In genomic region chr2:238101891-238102841, GRCh38 we compare ENCODE assay signal across 18 cellular contexts. TPM values are rescaled to one million over a fixed set of nuclear protein-coding genes. Genes with fewer than 3 reads are reported as not detected.
A peak's percentile ranks its signal among the peaks of the same experiment; 100 is the strongest.
DNase-seq lines count a peak whose midpoint lies in the region; ATAC-seq, FAIRE-seq and TF ChIP-seq lines count a peak whose summit lies in the region.
"Had no signal": no experiment of that assay in that cellular context is flagged by ENCODE, and none has a peak within 500 bp of the region (broad histone marks: within the 10 kb centered on the region; RNA-seq: fewer than 3 reads in every experiment).

No MANE protein-coding gene starts in this region.

- DNase-seq in SK-N-SH (peak; percentile 52), HepG2 (ENCODE audit: low spot score) (no peak), testis (peak; percentile 6), activated gamma-delta T cell (lab: John Stamatoyannopoulos, UW) (no peak), MG63 (no peak)
- peak; percentile 54 for DNase-seq in activated CD8-positive, alpha-beta memory T cell treated with anti-CD3 and anti-CD28 coated beads for 24 hours
- DNase-seq: activated CD4-positive, alpha-beta T cell treated with anti-CD3 and anti-CD28 coated beads, Interleukin-2, amount 10 ng/mL, durations not matched to agents 24 days and 14 days; esophagus squamous epithelium; HFFc6; KG1; T-helper 2 cell had no signal

- no peak overlapping the region for H3K27ac ChIP-seq in SK-N-SH (ENCODE audit: low read depth in 2 of 2, low read length in 1 of 2)
- no peak overlapping the region for H3K27ac ChIP-seq in HepG2 (ENCODE audit: extremely low read length, insufficient read depth, low read length)
- H3K27ac ChIP-seq in testis: no peak overlapping the region
- H3K27ac ChIP-seq: A549, dorsolateral prefrontal cortex, esophagus squamous epithelium had no signal

- H3K9me2 ChIP-seq in SK-N-SH: no peaks in the 10 kb centered on the region

- H2AFZ ChIP-seq in SK-N-SH (ENCODE audit: low read depth) (no peak overlapping the region), HepG2 (ENCODE audit: low read length) (no peak overlapping the region)

- no peak for TF ChIP-seq EP300 in SK-N-SH (IDR thresholded peaks at IDR 0.05; ENCODE audit: borderline replicate concordance in 1 of 2, low read depth in 1 of 2, low read length in 1 of 2)
- TF ChIP-seq EP300 in HepG2 (IDR thresholded peaks at IDR 0.05; ENCODE audit: low read depth in 2 of 2, low read length in 2 of 2): no peak
- no peak for TF ChIP-seq EP300 in HepG2 (CRISPR knock-in tag; IDR thresholded peaks at IDR 0.05; ENCODE audit: borderline replicate concordance)

- WGBS in SK-N-SH (ENCODE audit: low lambda C conversion rate): 90% methylated on average over 16 of the region's 30 CpGs
- WGBS in HepG2 (ENCODE audit: low lambda C conversion rate): 39% methylated on average over 21 of the region's 30 CpGs
- WGBS in testis, 2 donors: 85 to 92% methylated on average over 11 to 29 of the region's 30 CpGs

- CTCF ChIA-PET in SK-N-SH (lab: Yijun Ruan, JAX) (interaction anchor here (1.1 to 1.4 kb wide), 2 partner anchors 29 to 161 kb away, joined by 3 to 4 read pairs; no protein-coding TSS in a partner anchor), HepG2 (lab: Yijun Ruan, JAX; ENCODE audit: low intra/inter-chr PET ratio, low total read pairs) (no interaction called here)

- H3K27me3 ChIP-seq in SK-N-SH (ENCODE audit: insufficient read depth) (no peaks in the 10 kb centered on the region), HepG2 (ENCODE audit: control insufficient read depth in 1 of 2, insufficient read depth in 2 of 2, low read length in 2 of 2) (peaks cover 6 to 46% of the 10 kb centered on the region in 2 experiments), testis (no peaks in the 10 kb centered on the region), MG63 (no peaks in the 10 kb centered on the region)
- H3K27me3 ChIP-seq: dorsolateral prefrontal cortex had no signal

- TF ChIP-seq POLR2A in HepG2 (IDR thresholded peaks at IDR 0.05; ENCODE audit: insufficient read depth in 1 of 2, low read depth in 2 of 2, low read length in 2 of 2) (no peak), testis (IDR thresholded peaks at IDR 0.05) (no peak)

- in situ Hi-C loops in HepG2 (cut with HindIII; ENCODE audit: extremely low pct_ligation_motif_present, low pct_unique_long_range_greater_than_20kb): no loop called here

- H3K9ac ChIP-seq in SK-N-SH (no peak overlapping the region), HepG2 (ENCODE audit: insufficient read depth, low read depth, low read length) (no peak overlapping the region)

- H3K4me3 ChIP-seq in SK-N-SH (ENCODE audit: low read depth in 2 of 2, low read length in 1 of 2) (no peak overlapping the region), HepG2 (replicated peaks in 1 of 3; ENCODE audit: insufficient read depth in 1 of 3, low read depth in 2 of 3, low read length in 3 of 3) (no peak overlapping the region), testis (no peak overlapping the region), MG63 (no peak overlapping the region)
- H3K4me3 ChIP-seq: A549, dorsolateral prefrontal cortex, esophagus squamous epithelium had no signal

- H3K79me2 ChIP-seq in SK-N-SH (ENCODE audit: insufficient read depth): no peaks in the 10 kb centered on the region
- no peaks in the 10 kb centered on the region for H3K79me2 ChIP-seq in HepG2 (ENCODE audit: insufficient read depth, low read length)

- no peak for TF ChIP-seq RAD21 in SK-N-SH (IDR thresholded peaks at IDR 0.05; ENCODE audit: low read length)
- no peak for TF ChIP-seq RAD21 in HepG2 (CRISPR knock-in tag; IDR thresholded peaks at IDR 0.05)

- POLR2A ChIA-PET in SK-N-SH (lab: Yijun Ruan, JAX): no interaction called here
- POLR2A ChIA-PET in HepG2 (lab: Yijun Ruan, JAX): interaction anchor here (1.3 kb wide), 1 partner anchor 41 kb away, joined by 4 read pairs; the partner anchor contains the start of gene SCLY

- H3K36me3 ChIP-seq in SK-N-SH (replicated peaks in 1 of 2; ENCODE audit: control insufficient read depth in 1 of 2, insufficient read depth in 2 of 2, low read length in 1 of 2): no peaks in the 10 kb centered on the region
- no peaks in the 10 kb centered on the region for H3K36me3 ChIP-seq in HepG2 (replicated peaks in 1 of 2; ENCODE audit: control insufficient read depth in 1 of 2, insufficient read depth in 2 of 2, low read length in 2 of 2)
- no peaks in the 10 kb centered on the region for H3K36me3 ChIP-seq in testis (ENCODE audit: low read depth, missing control alignments)
- no peaks in the 10 kb centered on the region for H3K36me3 ChIP-seq in MG63
- H3K36me3 ChIP-seq: esophagus squamous epithelium had no signal

- BruUV-seq in HepG2 (replicated peaks; lab: Mats Ljungman, UMichigan): no TSS peak

- H3K9me3 ChIP-seq in SK-N-SH (no peaks in the 10 kb centered on the region), HepG2 (ENCODE audit: low read length) (no peaks in the 10 kb centered on the region), testis (no peaks in the 10 kb centered on the region), MG63 (no peaks in the 10 kb centered on the region)
- H3K9me3 ChIP-seq: A549, esophagus squamous epithelium had no signal

- ATAC-seq in SK-N-SH treated with all-trans-retinoic acid at 6 μM for 48 hours (no peak), HepG2 (peak; percentile 1; the same call in 2 of the 3 replicates), GM19023 (IDR thresholded peaks at IDR 0.05; ENCODE audit: unreplicated experiment) (no peak)
- ATAC-seq: A549; CD8-positive, alpha-beta T cell had no signal

- H3K4me1 ChIP-seq in SK-N-SH (ENCODE audit: control insufficient read depth in 1 of 2, insufficient read depth in 2 of 2, low read depth in 1 of 2, low read length in 1 of 2) (peaks cover 3 to 9% of the 10 kb centered on the region in 2 experiments; a peak in 2 of 4 replicates), HepG2 (ENCODE audit: insufficient read depth, low read length) (peaks cover 33% of the 10 kb centered on the region), testis (no peaks in the 10 kb centered on the region)
- H3K4me1 ChIP-seq: A549 had no signal

- H3F3A ChIP-seq in SK-N-SH (replicated peaks; ENCODE audit: insufficient read depth): no peaks in the 10 kb centered on the region

- TF ChIP-seq CTCF in SK-N-SH (IDR thresholded peaks at IDR 0.05) (no peak), HepG2 (CRISPR knock-in tag; IDR thresholded peaks at IDR 0.05) (peak; percentile 38), testis (IDR thresholded peaks at IDR 0.05) (no peak)

- intact Hi-C loops in HepG2 (cut with micrococcal nuclease; ENCODE audit: unreplicated experiment): no loop called here
- intact Hi-C loops in testis (cut with DNase I; ENCODE audit: low total_unique reads): no loop called here

- H4K20me1 ChIP-seq in SK-N-SH (ENCODE audit: insufficient read depth) (no peaks in the 10 kb centered on the region), HepG2 (ENCODE audit: insufficient read depth, low read length) (no peaks in the 10 kb centered on the region)

- FAIRE-seq in HepG2 (lab: Jason Lieb, UNC): no peak
- FAIRE-seq: A549, G401.6 had no signal

- H3K4me2 ChIP-seq in SK-N-SH: no peak overlapping the region
- no peak overlapping the region for H3K4me2 ChIP-seq in HepG2 (ENCODE audit: low read depth, low read length)
- H3K4me2 ChIP-seq: A549 had no signal

RNA-seq across cellular contexts. Expression of gene ESPNL, which starts 2.0 kb away (rescaled TPM):
- polyA plus RNA-seq in SK-N-SH (2012; rRNA removed) (0.03 and 0.05 TPM in 2 replicates), HepG2 (2011; rRNA removed) (0.42 and 0.45 TPM in 2 replicates), testis (ENCODE audit: insufficient read depth, low read depth, low replicate concordance) (2.1 TPM)
- not detected in 2 replicates for polyA plus RNA-seq in SK-N-SH (2012; cell fraction: cytosol; rRNA removed)
- polyA plus RNA-seq in SK-N-SH (2012; cell fraction: nucleus; rRNA removed): 0.07 and 0.08 TPM in 2 replicates
- total RNA-seq in HepG2 (2016; rRNA removed; fragmentation: Illumina TruSeq; extraction: Trizol) (0.35 and 0.80 TPM in 2 replicates), testis (1 to 10 TPM; 2.8 to 7.5 TPM)
- 0.09 TPM in 1 of 2 replicates, not detected in the other for total RNA-seq in HepG2 (2016; cell fraction: cytosol; rRNA removed; fragmentation: Illumina TruSeq; extraction: Trizol; ENCODE audit: low read depth)
- 0.51 and 1.2 TPM in 2 replicates for total RNA-seq in HepG2 (2016; cell fraction: insoluble cytoplasmic fraction; rRNA removed; fragmentation: Illumina TruSeq; extraction: Trizol)
- total RNA-seq in HepG2 (2016; cell fraction: membrane; rRNA removed; fragmentation: Illumina TruSeq; extraction: Trizol): 0.34 and 0.38 TPM in 2 replicates
- 0.47 and 0.62 TPM in 2 replicates for total RNA-seq in HepG2 (2016; cell fraction: nucleus; rRNA removed; fragmentation: Illumina TruSeq; extraction: Trizol)
- 0.29 and 0.58 TPM in 2 replicates for polyA plus RNA-seq in HepG2 (2011; cell fraction: cytosol; rRNA removed)
- 2.1 TPM in 2 replicates for polyA plus RNA-seq in HepG2 (2011; cell fraction: nucleus; rRNA removed)
- polyA plus RNA-seq in HepG2 (2012): 0.66 and 0.68 TPM in 2 replicates
- polyA plus RNA-seq in HepG2 (2016; cell fraction: cytosol; fragmentation: Illumina TruSeq; extraction: Trizol; ENCODE audit: low read depth): 0.03 and 0.12 TPM in 2 replicates
- polyA plus RNA-seq in HepG2 (2016; cell fraction: insoluble cytoplasmic fraction; fragmentation: Illumina TruSeq; extraction: Trizol; ENCODE audit: low read depth): 0.39 and 0.45 TPM in 2 replicates
- 0.17 and 0.19 TPM in 2 replicates for polyA plus RNA-seq in HepG2 (2016; cell fraction: membrane; fragmentation: Illumina TruSeq; extraction: Trizol; ENCODE audit: low read depth)
- 0.68 and 1.8 TPM in 2 replicates for polyA plus RNA-seq in HepG2 (2016; cell fraction: nucleus; fragmentation: Illumina TruSeq; extraction: Trizol; ENCODE audit: insufficient read depth, low read depth)
- 0.05 and 1.2 TPM in 2 replicates for polyA minus RNA-seq in HepG2 (2011; rRNA and poly(A)+ RNA removed; ENCODE audit: low replicate concordance)
- 0.40 and 0.53 TPM in 2 replicates for polyA minus RNA-seq in HepG2 (2011; cell fraction: cytosol; rRNA and poly(A)+ RNA removed)
- 0.39 and 0.50 TPM in 2 replicates for polyA minus RNA-seq in HepG2 (2011; cell fraction: nucleus; rRNA and poly(A)+ RNA removed)
- 0.03 TPM in 1 of 2 replicates, not detected in the other for total RNA-seq in MG63 (2014; rRNA removed; shearing (Covaris generic); ENCODE audit: low replicate concordance)
- total RNA-seq: CD8-positive, alpha-beta T cell; lung microvascular endothelial cell had no signal

RNA-seq across cellular contexts. Expression of gene KLHL30, which starts 36.3 kb away (rescaled TPM):
- polyA plus RNA-seq in SK-N-SH (2012; rRNA removed) (not detected in 2 replicates), HepG2 (2011; rRNA removed) (0.05 and 0.07 TPM in 2 replicates), testis (ENCODE audit: insufficient read depth, low read depth, low replicate concordance) (0.29 TPM)
- not detected in 2 replicates for polyA plus RNA-seq in SK-N-SH (2012; cell fraction: cytosol; rRNA removed)
- polyA plus RNA-seq in SK-N-SH (2012; cell fraction: nucleus; rRNA removed): not detected in 2 replicates
- total RNA-seq in HepG2 (2016; rRNA removed; fragmentation: Illumina TruSeq; extraction: Trizol) (not detected in 2 replicates), testis (under 1 TPM; 0.16 to 0.37 TPM)
- not detected in 2 replicates for total RNA-seq in HepG2 (2016; cell fraction: cytosol; rRNA removed; fragmentation: Illumina TruSeq; extraction: Trizol; ENCODE audit: low read depth)
- total RNA-seq in HepG2 (2016; cell fraction: insoluble cytoplasmic fraction; rRNA removed; fragmentation: Illumina TruSeq; extraction: Trizol): not detected in 2 replicates
- not detected in 2 replicates for total RNA-seq in HepG2 (2016; cell fraction: membrane; rRNA removed; fragmentation: Illumina TruSeq; extraction: Trizol)
- total RNA-seq in HepG2 (2016; cell fraction: nucleus; rRNA removed; fragmentation: Illumina TruSeq; extraction: Trizol): not detected in 2 replicates
- 0.03 and 0.05 TPM in 2 replicates for polyA plus RNA-seq in HepG2 (2011; cell fraction: cytosol; rRNA removed)
- polyA plus RNA-seq in HepG2 (2011; cell fraction: nucleus; rRNA removed): 0.35 and 0.38 TPM in 2 replicates
- polyA plus RNA-seq in HepG2 (2012): not detected in 2 replicates
- polyA plus RNA-seq in HepG2 (2016; cell fraction: cytosol; fragmentation: Illumina TruSeq; extraction: Trizol; ENCODE audit: low read depth): not detected in 2 replicates
- not detected in 2 replicates for polyA plus RNA-seq in HepG2 (2016; cell fraction: insoluble cytoplasmic fraction; fragmentation: Illumina TruSeq; extraction: Trizol; ENCODE audit: low read depth)
- polyA plus RNA-seq in HepG2 (2016; cell fraction: membrane; fragmentation: Illumina TruSeq; extraction: Trizol; ENCODE audit: low read depth): not detected in 2 replicates
- not detected in 2 replicates for polyA plus RNA-seq in HepG2 (2016; cell fraction: nucleus; fragmentation: Illumina TruSeq; extraction: Trizol; ENCODE audit: insufficient read depth, low read depth)
- 0.23 and 0.42 TPM in 2 replicates for polyA minus RNA-seq in HepG2 (2011; rRNA and poly(A)+ RNA removed; ENCODE audit: low replicate concordance)
- not detected in 2 replicates for polyA minus RNA-seq in HepG2 (2011; cell fraction: cytosol; rRNA and poly(A)+ RNA removed)
- polyA minus RNA-seq in HepG2 (2011; cell fraction: nucleus; rRNA and poly(A)+ RNA removed): 0.12 and 0.39 TPM in 2 replicates
- not detected in 2 replicates for total RNA-seq in MG63 (2014; rRNA removed; shearing (Covaris generic); ENCODE audit: low replicate concordance)
- total RNA-seq: activated CD4-positive, alpha-beta T cell treated with anti-CD3 and anti-CD28 coated beads, Interleukin-2, amount 10 ng/mL, durations not matched to agents 24 days and 14 days; CD8-positive, alpha-beta T cell; lung microvascular endothelial cell had no signal

RNA-seq across cellular contexts. Expression of gene SCLY, which starts 41.4 kb away (rescaled TPM):
- polyA plus RNA-seq in SK-N-SH (2012; rRNA removed) (19.1 and 20.9 TPM in 2 replicates), HepG2 (2011; rRNA removed) (27.9 and 29.8 TPM in 2 replicates), testis (ENCODE audit: insufficient read depth, low read depth, low replicate concordance) (24.6 TPM)
- polyA plus RNA-seq in SK-N-SH (2012; cell fraction: cytosol; rRNA removed): 13.0 and 17.2 TPM in 2 replicates
- 25.5 and 29.9 TPM in 2 replicates for polyA plus RNA-seq in SK-N-SH (2012; cell fraction: nucleus; rRNA removed)
- total RNA-seq in HepG2 (2016; rRNA removed; fragmentation: Illumina TruSeq; extraction: Trizol) (31.6 and 38.6 TPM in 2 replicates), testis (10 to 100 TPM; 19.6 to 40.2 TPM)
- total RNA-seq in HepG2 (2016; cell fraction: cytosol; rRNA removed; fragmentation: Illumina TruSeq; extraction: Trizol; ENCODE audit: low read depth): 12.3 and 14.5 TPM in 2 replicates
- total RNA-seq in HepG2 (2016; cell fraction: insoluble cytoplasmic fraction; rRNA removed; fragmentation: Illumina TruSeq; extraction: Trizol): 30.5 and 37.5 TPM in 2 replicates
- total RNA-seq in HepG2 (2016; cell fraction: membrane; rRNA removed; fragmentation: Illumina TruSeq; extraction: Trizol): 23.6 and 24.7 TPM in 2 replicates
- total RNA-seq in HepG2 (2016; cell fraction: nucleus; rRNA removed; fragmentation: Illumina TruSeq; extraction: Trizol): 29.1 and 39.0 TPM in 2 replicates
- polyA plus RNA-seq in HepG2 (2011; cell fraction: cytosol; rRNA removed): 17.1 and 23.0 TPM in 2 replicates
- 64.3 and 65.1 TPM in 2 replicates for polyA plus RNA-seq in HepG2 (2011; cell fraction: nucleus; rRNA removed)
- polyA plus RNA-seq in HepG2 (2012): 22.1 and 29.8 TPM in 2 replicates
- polyA plus RNA-seq in HepG2 (2016; cell fraction: cytosol; fragmentation: Illumina TruSeq; extraction: Trizol; ENCODE audit: low read depth): 13.7 and 14.3 TPM in 2 replicates
- 25.9 and 34.7 TPM in 2 replicates for polyA plus RNA-seq in HepG2 (2016; cell fraction: insoluble cytoplasmic fraction; fragmentation: Illumina TruSeq; extraction: Trizol; ENCODE audit: low read depth)
- polyA plus RNA-seq in HepG2 (2016; cell fraction: membrane; fragmentation: Illumina TruSeq; extraction: Trizol; ENCODE audit: low read depth): 18.7 and 19.5 TPM in 2 replicates
- polyA plus RNA-seq in HepG2 (2016; cell fraction: nucleus; fragmentation: Illumina TruSeq; extraction: Trizol; ENCODE audit: insufficient read depth, low read depth): 41.1 and 45.5 TPM in 2 replicates
- 43.6 and 66.5 TPM in 2 replicates for polyA minus RNA-seq in HepG2 (2011; rRNA and poly(A)+ RNA removed; ENCODE audit: low replicate concordance)
- polyA minus RNA-seq in HepG2 (2011; cell fraction: cytosol; rRNA and poly(A)+ RNA removed): 13.8 and 14.8 TPM in 2 replicates
- 50.2 and 65.3 TPM in 2 replicates for polyA minus RNA-seq in HepG2 (2011; cell fraction: nucleus; rRNA and poly(A)+ RNA removed)
- 19.0 and 94.7 TPM in 2 replicates for total RNA-seq in MG63 (2014; rRNA removed; shearing (Covaris generic); ENCODE audit: low replicate concordance)

RNA-seq across cellular contexts. Expression of gene ERFE, which starts 56.6 kb away (rescaled TPM):
- polyA plus RNA-seq in SK-N-SH (2012; rRNA removed) (1.3 and 1.5 TPM in 2 replicates), HepG2 (2011; rRNA removed) (0.05 and 0.09 TPM in 2 replicates), testis (ENCODE audit: insufficient read depth, low read depth, low replicate concordance) (31.0 TPM)
- 0.58 and 1.2 TPM in 2 replicates for polyA plus RNA-seq in SK-N-SH (2012; cell fraction: cytosol; rRNA removed)
- 2.6 TPM in 2 replicates for polyA plus RNA-seq in SK-N-SH (2012; cell fraction: nucleus; rRNA removed)
- total RNA-seq in HepG2 (2016; rRNA removed; fragmentation: Illumina TruSeq; extraction: Trizol) (not detected in 2 replicates), testis (10 to 100 TPM in 1 of 2 donors, 1 to 10 TPM in 1; 9.5 to 23.1 TPM)
- total RNA-seq in HepG2 (2016; cell fraction: cytosol; rRNA removed; fragmentation: Illumina TruSeq; extraction: Trizol; ENCODE audit: low read depth): not detected in 2 replicates
- not detected in 2 replicates for total RNA-seq in HepG2 (2016; cell fraction: insoluble cytoplasmic fraction; rRNA removed; fragmentation: Illumina TruSeq; extraction: Trizol)
- not detected in 2 replicates for total RNA-seq in HepG2 (2016; cell fraction: membrane; rRNA removed; fragmentation: Illumina TruSeq; extraction: Trizol)
- total RNA-seq in HepG2 (2016; cell fraction: nucleus; rRNA removed; fragmentation: Illumina TruSeq; extraction: Trizol): not detected in 2 replicates
- 0.06 TPM in 1 of 2 replicates, not detected in the other for polyA plus RNA-seq in HepG2 (2011; cell fraction: cytosol; rRNA removed)
- 0.05 and 0.31 TPM in 2 replicates for polyA plus RNA-seq in HepG2 (2011; cell fraction: nucleus; rRNA removed)
- polyA plus RNA-seq in HepG2 (2012): 0.28 TPM in 1 of 2 replicates, not detected in the other
- not detected in 2 replicates for polyA plus RNA-seq in HepG2 (2016; cell fraction: cytosol; fragmentation: Illumina TruSeq; extraction: Trizol; ENCODE audit: low read depth)
- not detected in 2 replicates for polyA plus RNA-seq in HepG2 (2016; cell fraction: insoluble cytoplasmic fraction; fragmentation: Illumina TruSeq; extraction: Trizol; ENCODE audit: low read depth)
- polyA plus RNA-seq in HepG2 (2016; cell fraction: membrane; fragmentation: Illumina TruSeq; extraction: Trizol; ENCODE audit: low read depth): not detected in 2 replicates
- not detected in 2 replicates for polyA plus RNA-seq in HepG2 (2016; cell fraction: nucleus; fragmentation: Illumina TruSeq; extraction: Trizol; ENCODE audit: insufficient read depth, low read depth)
- polyA minus RNA-seq in HepG2 (2011; rRNA and poly(A)+ RNA removed; ENCODE audit: low replicate concordance): 0.22 and 1.4 TPM in 2 replicates
- polyA minus RNA-seq in HepG2 (2011; cell fraction: cytosol; rRNA and poly(A)+ RNA removed): not detected in 2 replicates
- 0.13 TPM in 1 of 2 replicates, not detected in the other for polyA minus RNA-seq in HepG2 (2011; cell fraction: nucleus; rRNA and poly(A)+ RNA removed)
- total RNA-seq in MG63 (2014; rRNA removed; shearing (Covaris generic); ENCODE audit: low replicate concordance): 11.1 and 24.6 TPM in 2 replicates
- total RNA-seq: CD8-positive, alpha-beta T cell; lung microvascular endothelial cell had no signal

Comparison
In these comparisons a context has a peak if more than half of its experiments do, and no peak if none do; other contexts are left out.
1. DNase-seq: peak in SK-N-SH (single experiment), activated CD8-positive, alpha-beta memory T cell treated with anti-CD3 and anti-CD28 coated beads for 24 hours (single experiment) and testis (single experiment); none in HepG2 (single experiment), activated gamma-delta T cell (single experiment) and MG63 (single experiment).
2. Of the 25 proteins assayed by ChIP-seq in both HepG2 and SK-N-SH: peak only in HepG2: CTCF; only in SK-N-SH: none; in both: none; in neither: 24.